Comparison of ENCODE assay signal across 8 cellular contexts in the genomic region with DNA sequence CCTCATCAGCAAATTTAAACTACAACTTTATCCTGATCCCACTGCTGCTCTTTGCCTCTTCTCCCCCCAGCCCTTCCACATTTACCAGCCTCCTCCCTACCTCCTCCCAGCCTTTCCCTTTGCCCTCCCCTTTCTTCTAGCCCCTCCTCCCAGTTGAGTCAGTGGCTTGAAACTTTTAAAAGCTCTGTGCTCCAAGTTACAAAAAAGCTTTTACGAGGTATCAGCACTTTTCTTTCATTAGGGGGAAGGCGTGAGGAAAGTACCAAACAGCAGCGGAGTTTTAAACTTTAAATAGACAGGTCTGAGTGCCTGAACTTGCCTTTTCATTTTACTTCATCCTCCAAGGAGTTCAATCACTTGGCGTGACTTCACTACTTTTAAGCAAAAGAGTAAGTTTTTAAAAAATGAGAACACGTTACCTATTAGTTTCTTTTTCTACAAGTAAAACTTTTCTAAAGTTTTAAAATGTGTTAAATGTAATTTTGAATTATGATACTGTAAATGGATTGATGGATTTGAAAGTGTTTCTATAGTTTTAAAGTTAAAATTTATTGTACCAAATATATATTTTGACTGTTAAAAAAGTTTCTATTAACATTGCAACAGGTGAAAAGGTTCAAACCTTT. TPM values are rescaled to one million over a fixed set of nuclear protein-coding genes. Genes with fewer than 3 reads are reported as not detected.
DNase-seq lines count a peak whose midpoint lies in the region; ATAC-seq and TF ChIP-seq lines count a peak whose summit lies in the region.

A gene (plus strand): TSS at position 203 of the 626 bp plus-strand sequence. CDS start 11,202 bp downstream, outside the sequence.

- H3K27me3 ChIP-seq in H9 (ENCODE audit: insufficient read depth, low read length): no peaks in the 10 kb centered on the region

- H3K79me2 ChIP-seq in H9 (ENCODE audit: insufficient read depth, low read length): peaks cover 33% of the 10 kb centered on the region; the same call in 1 of the 2 replicates

- peak within 1 kb of the TSS; percentile 75 to 94 for H3K4me3 ChIP-seq in foreskin fibroblast (ENCODE audit: low read depth in 1 of 2, low read length in 2 of 2)

- H4K91ac ChIP-seq in H9 (ENCODE audit: insufficient read length, low read depth, low read length): no peak within 1 kb of the TSS

- no peak within 1 kb of the TSS; the same call in 1 of the 2 replicates for H3K4ac ChIP-seq in H9 (ENCODE audit: low read depth, low read length)

- peak within 1 kb of the TSS; percentile 43 for H3K18ac ChIP-seq in H9 (ENCODE audit: insufficient read length, low read depth, low read length)

- POLR2A ChIA-PET in activated CD4-positive, alpha-beta memory T cell treated with anti-CD3 and anti-CD28 coated beads for 36 hours (lab: Charles Lee): no interaction called here

- no peak for ATAC-seq in HG03025 (IDR thresholded peaks at IDR 0.05; ENCODE audit: low FRiP score, unreplicated experiment)
- no peak for ATAC-seq in HG02763 (IDR thresholded peaks at IDR 0.05; ENCODE audit: unreplicated experiment)

- H3K4me3 Mint-ChIP-seq in H9 (peak within 1 kb of the TSS; percentile 83 to 94), nephron (peak within 1 kb of the TSS; percentile 90 to 94 (median 90))
- H3K4me3 Mint-ChIP-seq in activated CD4-positive, alpha-beta memory T cell treated with anti-CD3 and anti-CD28 coated beads for 36 hours: peak within 1 kb of the TSS; percentile 62

- peak within 1 kb of the TSS; percentile 10; the same call in 1 of the 2 replicates for H3K14ac ChIP-seq in H9 (ENCODE audit: insufficient read depth, low read length)

- no peak within 1 kb of the TSS for H3K23ac ChIP-seq in H9 (ENCODE audit: insufficient read length, low read depth, low read length)

- TF ChIP-seq CTCF in H9 (conservative IDR thresholded peaks at IDR 0.05) (no peak), foreskin fibroblast (IDR thresholded peaks at IDR 0.05; ENCODE audit: low read depth, low read length) (no peak), nephron (IDR thresholded peaks at IDR 0.05; ENCODE audit: unreplicated experiment in 3 of 3) (no peak)

- no peaks in the 10 kb centered on the region for H3K27me3 Mint-ChIP-seq in H9 (ENCODE audit: low read depth)
- H3K27me3 Mint-ChIP-seq in activated CD4-positive, alpha-beta memory T cell treated with anti-CD3 and anti-CD28 coated beads for 36 hours: peaks cover 26% of the 10 kb centered on the region
- H3K27me3 Mint-ChIP-seq in nephron (ENCODE audit: low read depth): no peaks in the 10 kb centered on the region

- H3K36me3 Mint-ChIP-seq in H9 (ENCODE audit: insufficient read depth in 1 of 3, low read depth in 3 of 3) (peaks cover 20 to 25% (median 23%) of the 10 kb centered on the region in 3 experiments), nephron (ENCODE audit: low read depth) (no peaks in the 10 kb centered on the region)
- H3K36me3 Mint-ChIP-seq in activated CD4-positive, alpha-beta memory T cell treated with anti-CD3 and anti-CD28 coated beads for 36 hours: no peaks in the 10 kb centered on the region

- H2BK120ac ChIP-seq in H9 (ENCODE audit: low read depth, low read length, poor library complexity, severe bottlenecking): no peak within 1 kb of the TSS

- no peak within 1 kb of the TSS for H2BK12ac ChIP-seq in H9 (ENCODE audit: insufficient read length, low read depth, low read length)

- no CpG with 5 or more reads among the region's 5 CpGs for WGBS in H9 (ENCODE audit: extremely low coverage, insufficient read length, low lambda C conversion rate)

- peak within 1 kb of the TSS; percentile 79 for H3K27ac ChIP-seq in H9 (ENCODE audit: insufficient read length, low read depth, low read length)

- H3K23me2 ChIP-seq in H9 (ENCODE audit: insufficient read length, low read depth, low read length, poor library complexity, severe bottlenecking): no peaks in the 10 kb centered on the region

- H2AK5ac ChIP-seq in H9 (ENCODE audit: insufficient read length, low read length): no peak within 1 kb of the TSS

- no peak within 1 kb of the TSS for H4K8ac ChIP-seq in H9 (replicated peaks; ENCODE audit: insufficient read length, low read depth, low read length)

- peak within 1 kb of the TSS; percentile 96 to 100 (median 99) for H3K27ac Mint-ChIP-seq in H9
- no peak within 1 kb of the TSS for H3K27ac Mint-ChIP-seq in activated CD4-positive, alpha-beta memory T cell treated with anti-CD3 and anti-CD28 coated beads for 36 hours
- peak within 1 kb of the TSS; percentile 80 to 91 (median 89) for H3K27ac Mint-ChIP-seq in nephron

- no peak within 1 kb of the TSS for H2BK15ac ChIP-seq in H9 (ENCODE audit: low read depth, low read length)

- no peak within 1 kb of the TSS for H4K5ac ChIP-seq in H9 (ENCODE audit: insufficient read length, low read depth, low read length)

- CTCF ChIA-PET in activated CD4-positive, alpha-beta memory T cell treated with anti-CD3 and anti-CD28 coated beads for 36 hours (lab: Charles Lee): interaction anchor here (0.7 kb wide), 1 partner anchor 599 kb away, joined by 3 read pairs; no protein-coding TSS in a partner anchor

- DNase-seq in H9: peak; percentile 82
- no peak for DNase-seq in activated CD4-positive, alpha-beta memory T cell treated with anti-CD3 and anti-CD28 coated beads for 36 hours
- peak; percentile 77 to 91 for DNase-seq in foreskin fibroblast
- no peak for DNase-seq in inferior parietal cortex (ENCODE audit: extremely low spot score)
- no peak for DNase-seq in NCI-H2029 treated with DMSO at 0.1 percent for 48 hours (lab: John Stamatoyannopoulos, UW)

- H3T11ph ChIP-seq in H9 (ENCODE audit: low read length): no peak within 1 kb of the TSS

- H3K9me3 ChIP-seq in H9 (ENCODE audit: control insufficient read depth, low read depth, low read length): no peaks in the 10 kb centered on the region

- no peak within 1 kb of the TSS for H2AFZ ChIP-seq in H9 (ENCODE audit: low read length)

- H2BK20ac ChIP-seq in H9 (ENCODE audit: low read depth, low read length, poor library complexity, severe bottlenecking): no peak within 1 kb of the TSS

- H3K4me2 ChIP-seq in H9 (ENCODE audit: insufficient read depth, insufficient read length, low read length): peak within 1 kb of the TSS; percentile 92

- H3K4me1 Mint-ChIP-seq in H9 (peaks cover 51 to 53% of the 10 kb centered on the region in 2 experiments), nephron (peaks cover 27% of the 10 kb centered on the region)
- peaks cover 17% of the 10 kb centered on the region for H3K4me1 Mint-ChIP-seq in activated CD4-positive, alpha-beta memory T cell treated with anti-CD3 and anti-CD28 coated beads for 36 hours (ENCODE audit: low read depth)

- H3K79me1 ChIP-seq in H9 (ENCODE audit: insufficient read depth, low read depth, low read length, poor library complexity, severe bottlenecking): no peaks in the 10 kb centered on the region

- H3K4me1 ChIP-seq in H9 (ENCODE audit: insufficient read depth, low read length): no peaks in the 10 kb centered on the region; the same call in 1 of the 2 replicates

- H4K20me1 ChIP-seq in H9 (ENCODE audit: control insufficient read depth, insufficient read depth, insufficient read length): no peaks in the 10 kb centered on the region

- H3K9ac ChIP-seq in H9 (ENCODE audit: extremely low read depth, insufficient read length, low read length): peak within 1 kb of the TSS; percentile 96

- intact Hi-C loops in activated CD4-positive, alpha-beta memory T cell treated with anti-CD3 and anti-CD28 coated beads for 36 hours (cut with micrococcal nuclease): loop anchor here (2.0 kb wide), 1 partner anchor 597 kb away; no protein-coding TSS in a partner anchor

- H2BK5ac ChIP-seq in H9 (ENCODE audit: insufficient read length, low read length): no peak within 1 kb of the TSS

- H3K9me3 Mint-ChIP-seq in H9 (peaks cover 2 to 3% of the 10 kb centered on the region in 2 experiments; a peak in 2 of 5 replicates), nephron (no peaks in the 10 kb centered on the region)
- H3K9me3 Mint-ChIP-seq in activated CD4-positive, alpha-beta memory T cell treated with anti-CD3 and anti-CD28 coated beads for 36 hours: no peaks in the 10 kb centered on the region

- no peak within 1 kb of the TSS for H3K56ac ChIP-seq in H9 (ENCODE audit: insufficient read length, low read depth, low read length)

RNA-seq across cellular contexts. Expression of the gene that starts here (rescaled TPM):
- total RNA-seq in H9 (2021): 528 and 530 TPM in 2 replicates
- not detected for total RNA-seq in activated CD4-positive, alpha-beta memory T cell treated with anti-CD3 and anti-CD28 coated beads for 36 hours

Comparison
In these comparisons a context has a peak if more than half of its experiments do, and no peak if none do; other contexts are left out.
1. RNA of the gene that starts here (total RNA-seq): 528 to 530 TPM in H9; not detected in activated CD4-positive, alpha-beta memory T cell treated with anti-CD3 and anti-CD28 coated beads for 36 hours; every median in the first group is over 100 times any median in the second.
2. DNase-seq: peak in H9 (single experiment) and foreskin fibroblast (2 of 2); none in activated CD4-positive, alpha-beta memory T cell treated with anti-CD3 and anti-CD28 coated beads for 36 hours (single experiment), inferior parietal cortex (single experiment) and NCI-H2029 treated with DMSO at 0.1 percent for 48 hours (single experiment).
3. Peak in every context shown above with its lines, with median percentiles within 50 percentile points of each other: H3K4me3 Mint-ChIP-seq.